1 cellular context compared by ENCODE assay signal in genomic region chr5:96901384-96901783, GRCh38.
TF ChIP-seq lines count a peak whose summit lies in the region.

No MANE protein-coding gene starts in this region.

TF ChIP-seq in GM23338, 12 proteins besides CTCF, POLR2A, EP300 and RAD21 (continued from another document):
- TF ChIP-seq ZNF462 (CRISPR knock-in tag; IDR thresholded peaks at IDR 0.05) (no peak), JUNB (IDR thresholded peaks at IDR 0.05; ENCODE audit: unreplicated experiment) (no peak), EZH2phosphoT487 (IDR thresholded peaks at IDR 0.05; ENCODE audit: unreplicated experiment) (no peak), ZNF114 (CRISPR knock-in tag; IDR thresholded peaks at IDR 0.05) (no peak), STAT1 (IDR thresholded peaks at IDR 0.05; ENCODE audit: unreplicated experiment) (no peak), POLR2AphosphoS5 (IDR thresholded peaks at IDR 0.05; ENCODE audit: low read depth) (no peak)
